21 cellular contexts compared by ENCODE assay signal in genomic region chr17:59490259-59490658, GRCh38.
DNase-seq lines count a peak whose midpoint lies in the region; ATAC-seq and TF ChIP-seq lines count a peak whose summit lies in the region.
"Had no signal": no experiment of that assay in that cellular context is flagged by ENCODE, and none has a peak within 500 bp of the region (broad histone marks: within the 10 kb centered on the region; RNA-seq: fewer than 3 reads in every experiment).

No MANE protein-coding gene starts in this region.

- H2AFZ ChIP-seq in SK-N-SH (ENCODE audit: low read depth) = no peak overlapping the region

- H3K36me3 ChIP-seq in SK-N-SH (replicated peaks in 1 of 2; ENCODE audit: control insufficient read depth in 1 of 2, insufficient read depth in 2 of 2, low read length in 1 of 2) = no peaks in the 10 kb centered on the region
- peaks cover 0 to 2% of the 10 kb centered on the region in 2 donors for H3K36me3 ChIP-seq in aorta (ENCODE audit: control insufficient read depth in 1 of 2, insufficient read depth in 2 of 2, low read length in 1 of 2)
- H3K36me3 ChIP-seq in esophagus squamous epithelium = no peaks in the 10 kb centered on the region
- H3K36me3 ChIP-seq in adrenal gland (replicated peaks in 1 of 2) = no peaks in the 10 kb centered on the region
- H3K36me3 ChIP-seq: gastroesophageal sphincter, uterus had no signal

- H3K79me2 ChIP-seq in SK-N-SH (ENCODE audit: insufficient read depth) = no peaks in the 10 kb centered on the region

- POLR2A ChIA-PET in SK-N-SH (lab: Yijun Ruan, JAX) = no interaction called here

- H3K9me2 ChIP-seq in SK-N-SH = no peaks in the 10 kb centered on the region

- H3K27me3 ChIP-seq in SK-N-SH (ENCODE audit: insufficient read depth) = no peaks in the 10 kb centered on the region
- no peaks in the 10 kb centered on the region for H3K27me3 ChIP-seq in aorta (ENCODE audit: control insufficient read depth in 1 of 2, insufficient read depth in 2 of 2, low read length in 1 of 2)
- no peaks in the 10 kb centered on the region for H3K27me3 ChIP-seq in esophagus squamous epithelium
- no peaks in the 10 kb centered on the region for H3K27me3 ChIP-seq in adrenal gland
- H3K27me3 ChIP-seq: gastroesophageal sphincter, uterus had no signal

- ATAC-seq in SK-N-SH treated with all-trans-retinoic acid at 6 μM for 48 hours = peak; percentile 83
- peak; percentile 85 for ATAC-seq in Right ventricle myocardium superior (ENCODE audit: poor library complexity)
- peak; percentile 59 for ATAC-seq in aorta (ENCODE audit: low FRiP score)
- ATAC-seq: gastroesophageal sphincter, left lobe of liver, mucosa of descending colon, T-cell had no signal

- H3K4me2 ChIP-seq in SK-N-SH = no peak overlapping the region

- H3K9me3 ChIP-seq in SK-N-SH (no peaks in the 10 kb centered on the region), aorta (ENCODE audit: control insufficient read depth, low read length) (no peaks in the 10 kb centered on the region), esophagus squamous epithelium (no peaks in the 10 kb centered on the region), adrenal gland (replicated peaks in 1 of 3) (no peaks in the 10 kb centered on the region)
- H3K9me3 ChIP-seq: gastroesophageal sphincter, mucosa of descending colon, uterus had no signal

- no peaks in the 10 kb centered on the region for H4K20me1 ChIP-seq in SK-N-SH (ENCODE audit: insufficient read depth)

- H3K27ac ChIP-seq in SK-N-SH (ENCODE audit: low read depth in 2 of 2, low read length in 1 of 2) (peak overlapping the region in 1 of 2 experiments; percentile 50; a peak in 2 of 4 replicates), aorta (ENCODE audit: low read depth in 1 of 2, low read length in 2 of 2) (peak overlapping the region; percentile 82 to 87), esophagus squamous epithelium (peak overlapping the region in 1 of 4 donors; percentile 6), adrenal gland (no peak overlapping the region)
- H3K27ac ChIP-seq: gastroesophageal sphincter, uterus had no signal

- 55% methylated on average over 3 of the region's 3 CpGs for WGBS in SK-N-SH (ENCODE audit: low lambda C conversion rate)
- 3 to 7% methylated on average over 3 of the region's 3 CpGs for WGBS in aorta, 2 donors
- 57 to 73% methylated on average over 3 of the region's 3 CpGs for WGBS in esophagus squamous epithelium, 2 donors
- WGBS in adrenal gland, 4 donors = 71 to 82% (median 73%) methylated on average over 3 of the region's 3 CpGs

- H3K9ac ChIP-seq in SK-N-SH = no peak overlapping the region

- DNase-seq in SK-N-SH = no peak
- no peak for DNase-seq in Right ventricle myocardium superior
- DNase-seq in myocyte (ENCODE audit: low read depth) = peak; percentile 55
- no peak for DNase-seq in aorta
- no peak for DNase-seq in esophagus squamous epithelium (lab: John Stamatoyannopoulos, UW)
- DNase-seq in T-helper 1 cell = no peak
- no peak for DNase-seq in adrenal gland
- DNase-seq: activated CD4-positive, alpha-beta T cell treated with anti-CD3 and anti-CD28 coated beads for 4 hours; activated naive CD8-positive, alpha-beta T cell treated with anti-CD3 and anti-CD28 coated beads, Interleukin-2, amount 10 ng/mL, durations not matched to agents 7 days and 5 days; COR-L47; H7; mucosa of descending colon; NCI-H1092 treated with DMSO at 0.1 percent for 48 hours; NCI-H774; SHP77; stimulated activated CD8-positive, alpha-beta memory T cell treated with anti-CD3 and anti-CD28 coated beads, Interleukin-4, amount 100 ng/mL, for 48 hours; T-cell; uterus had no signal

- no peak for TF ChIP-seq EP300 in SK-N-SH (IDR thresholded peaks at IDR 0.05; ENCODE audit: borderline replicate concordance in 1 of 2, low read depth in 1 of 2, low read length in 1 of 2)

- TF ChIP-seq CTCF in SK-N-SH (IDR thresholded peaks at IDR 0.05) (no peak), esophagus squamous epithelium (IDR thresholded peaks at IDR 0.05) (no peak), adrenal gland (IDR thresholded peaks at IDR 0.05) (no peak)

- no peak for TF ChIP-seq POLR2A in esophagus squamous epithelium (IDR thresholded peaks at IDR 0.05)
- TF ChIP-seq POLR2A in adrenal gland (IDR thresholded peaks at IDR 0.05) = no peak

- H3F3A ChIP-seq in SK-N-SH (replicated peaks; ENCODE audit: insufficient read depth) = no peaks in the 10 kb centered on the region

- intact Hi-C loops in Right ventricle myocardium superior (cut with DNase I) = no loop called here
- intact Hi-C loops in aorta (cut with DNase I) = loop anchor here in 1 of 2 donors (10.0 kb wide), 1 partner anchor 45 kb away; no protein-coding TSS in a partner anchor
- intact Hi-C loops in esophagus squamous epithelium (cut with DNase I) = no loop called here
- intact Hi-C loops in adrenal gland (cut with DNase I) = no loop called here

- CTCF ChIA-PET in SK-N-SH (lab: Yijun Ruan, JAX) = interaction anchor here (0.6 to 1.9 kb wide), 5 partner anchors 20 to 1911 kb away, joined by 3 to 8 read pairs (median 4); no protein-coding TSS in a partner anchor

- H3K4me3 ChIP-seq in SK-N-SH (ENCODE audit: low read depth in 2 of 2, low read length in 1 of 2) (no peak overlapping the region), aorta (ENCODE audit: low read length in 2 of 2) (no peak overlapping the region), esophagus squamous epithelium (no peak overlapping the region), adrenal gland (no peak overlapping the region)
- H3K4me3 ChIP-seq: gastroesophageal sphincter, mucosa of descending colon, uterus had no signal

- no peak for TF ChIP-seq RAD21 in SK-N-SH (IDR thresholded peaks at IDR 0.05; ENCODE audit: low read length)

- H3K4me1 ChIP-seq in SK-N-SH (ENCODE audit: control insufficient read depth in 1 of 2, insufficient read depth in 2 of 2, low read depth in 1 of 2, low read length in 1 of 2) (peaks cover 0 to 5% of the 10 kb centered on the region in 2 experiments; a peak in 2 of 4 replicates), aorta (ENCODE audit: control insufficient read depth in 1 of 2, insufficient read depth in 2 of 2, low read length in 2 of 2) (peaks cover 5 to 7% of the 10 kb centered on the region in 2 donors), esophagus squamous epithelium (peaks cover 0 to 7% (median 0%) of the 10 kb centered on the region in 3 donors), adrenal gland (replicated peaks in 1 of 2) (no peaks in the 10 kb centered on the region)
- H3K4me1 ChIP-seq: uterus had no signal

TF ChIP-seq in SK-N-SH treated with all-trans-retinoic acid at 6 μM for 48 hours, 23 proteins besides CTCF, POLR2A, EP300 and RAD21 (continues in another document):
- TF ChIP-seq PPARA (CRISPR knock-in tag; IDR thresholded peaks at IDR 0.05; ENCODE audit: borderline replicate concordance) (no peak), POU6F1 (CRISPR knock-in tag; IDR thresholded peaks at IDR 0.05; ENCODE audit: borderline replicate concordance, low read depth) (no peak), RARB (CRISPR knock-in tag; IDR thresholded peaks at IDR 0.05) (no peak), TOX (CRISPR knock-in tag; IDR thresholded peaks at IDR 0.05; ENCODE audit: borderline replicate concordance) (no peak), ZFP3 (CRISPR knock-in tag; IDR thresholded peaks at IDR 0.05) (no peak), CSDC2 (CRISPR knock-in tag; IDR thresholded peaks at IDR 0.05) (no peak), ZC3H10 (CRISPR knock-in tag; IDR thresholded peaks at IDR 0.05) (no peak), ZFP30 (CRISPR knock-in tag; IDR thresholded peaks at IDR 0.05) (no peak), ZNF70 (CRISPR knock-in tag; IDR thresholded peaks at IDR 0.05) (no peak)

TF ChIP-seq in SK-N-SH, 30 proteins besides CTCF, POLR2A, EP300 and RAD21:
- TF ChIP-seq RXRA (IDR thresholded peaks at IDR 0.05; ENCODE audit: borderline replicate concordance, low read depth) (no peak), RFX5 (IDR thresholded peaks at IDR 0.05; ENCODE audit: low read length) (no peak), GATA2 (CRISPR knock-in tag; IDR thresholded peaks at IDR 0.05) (no peak), USF1 (IDR thresholded peaks at IDR 0.05; ENCODE audit: borderline replicate concordance, low read depth) (no peak), RCOR1 (IDR thresholded peaks at IDR 0.05; ENCODE audit: low read length) (no peak), MXI1 (IDR thresholded peaks at IDR 0.05; ENCODE audit: low read depth, low read length) (no peak)

Comparison
In these comparisons a context has a peak if more than half of its experiments do, and no peak if none do; other contexts are left out.
1. H3K27ac ChIP-seq: peak in aorta (2 of 2); none in adrenal gland (0 of 5).
2. Peak in every context shown above with its lines, with median percentiles within 50 percentile points of each other: ATAC-seq.